Comparison of ENCODE assay signal across 8 cellular contexts in genomic region chr2:218323526-218324472, GRCh38. TPM values are rescaled to one million over a fixed set of nuclear protein-coding genes. Genes with fewer than 3 reads are reported as not detected.
A peak's percentile ranks its signal among the peaks of the same experiment; 100 is the strongest.
DNase-seq lines count a peak whose midpoint lies in the region; ATAC-seq, FAIRE-seq and TF ChIP-seq lines count a peak whose summit lies in the region.

No MANE protein-coding gene starts in this region.

- ATAC-seq in GM18520 (IDR thresholded peaks at IDR 0.05; ENCODE audit: unreplicated experiment), result no peak

- H3K9me3 ChIP-seq in OCI-LY3 (ENCODE audit: insufficient read depth, low read length), result no peaks in the 10 kb centered on the region
- H3K9me3 ChIP-seq in liver (ENCODE audit: control insufficient read depth in 4 of 4, low read length in 3 of 4), result no peaks in the 10 kb centered on the region
- no peaks in the 10 kb centered on the region for H3K9me3 ChIP-seq in tibial artery

- H3K79me2 ChIP-seq in OCI-LY3 (ENCODE audit: low read length), result no peaks in the 10 kb centered on the region

- peak overlapping the region; percentile 80 for H3K4me3 Mint-ChIP-seq in T-helper 2 cell treated with Interferon-gamma antibody and Interleukin-4, amounts not matched to agents 5 μg/mL and 100 μg/mL, for 36 hours

- no peaks in the 10 kb centered on the region for H3K9me3 Mint-ChIP-seq in T-helper 2 cell treated with Interferon-gamma antibody and Interleukin-4, amounts not matched to agents 5 μg/mL and 100 μg/mL, for 36 hours

- peak overlapping the region; percentile 69 for H3K4me2 ChIP-seq in OCI-LY3 (ENCODE audit: low read length)

- no peak for FAIRE-seq in GM19239 (lab: Jason Lieb, UNC)

- H3K27ac ChIP-seq in OCI-LY3 (ENCODE audit: low read length), result no peak overlapping the region
- peak overlapping the region; percentile 86 to 89 for H3K27ac ChIP-seq in liver (ENCODE audit: low read depth in 1 of 2, low read length in 2 of 2)
- peak overlapping the region; percentile 44 to 60 for H3K27ac ChIP-seq in tibial artery

- H3K36me3 Mint-ChIP-seq in T-helper 2 cell treated with Interferon-gamma antibody and Interleukin-4, amounts not matched to agents 5 μg/mL and 100 μg/mL, for 36 hours (ENCODE audit: low read depth), result no peaks in the 10 kb centered on the region

- peaks cover 32% of the 10 kb centered on the region for H3K27me3 Mint-ChIP-seq in T-helper 2 cell treated with Interferon-gamma antibody and Interleukin-4, amounts not matched to agents 5 μg/mL and 100 μg/mL, for 36 hours (ENCODE audit: low read depth)

- no peak for DNase-seq in T-helper 2 cell treated with Interferon-gamma antibody and Interleukin-4, amounts not matched to agents 5 μg/mL and 100 μg/mL, for 36 hours (ENCODE audit: low spot score)
- DNase-seq in T-helper 2 cell, result no peak
- DNase-seq in cerebellum (ENCODE audit: low spot score), result peak; percentile 17
- DNase-seq in tibial artery, result peak in 1 of 2 donors; percentile 38
- DNase-seq in GM19239 (ENCODE audit: insufficient read length, low spot score), result no peak

- peak overlapping the region; percentile 26; the same call in 1 of the 2 replicates for H3K9ac ChIP-seq in OCI-LY3 (ENCODE audit: low read length)
- H3K9ac ChIP-seq in liver (ENCODE audit: low read depth in 1 of 2, low read length in 2 of 2), result peak overlapping the region; percentile 57 to 75

- no peaks in the 10 kb centered on the region for H4K20me1 ChIP-seq in OCI-LY3 (ENCODE audit: insufficient read depth, low read length)

- 3% methylated on average over 24 of the region's 24 CpGs for WGBS in liver

- intact Hi-C loops in tibial artery (cut with DNase I; ENCODE audit: low total_unique reads), result no loop called here

- 0 out of 2 replicates have a peak, but pooled peaks cover 2% of the 10 kb centered on the region for H3K27me3 ChIP-seq in OCI-LY3 (ENCODE audit: low read depth, low read length)
- H3K27me3 ChIP-seq in liver (ENCODE audit: control insufficient read depth in 4 of 4, insufficient read depth in 4 of 4, low read length in 3 of 4), result no peaks in the 10 kb centered on the region
- H3K27me3 ChIP-seq in tibial artery, result no peaks in the 10 kb centered on the region

- no peak overlapping the region; the same call in 1 of the 2 replicates for H2AFZ ChIP-seq in OCI-LY3 (ENCODE audit: low read depth, low read length)

- H3K4me1 ChIP-seq in OCI-LY3 (ENCODE audit: low read length), result peaks cover 8% of the 10 kb centered on the region
- H3K4me1 ChIP-seq in liver (ENCODE audit: control insufficient read depth in 4 of 4, insufficient read depth in 4 of 4, low read length in 3 of 4), result peaks cover 12 to 40% (median 26%) of the 10 kb centered on the region in 4 donors
- H3K4me1 ChIP-seq in tibial artery, result peaks cover 0 to 22% (median 20%) of the 10 kb centered on the region in 4 donors

- H3K4me3 ChIP-seq in OCI-LY3 (ENCODE audit: low read length), result peak overlapping the region; percentile 86
- peak overlapping the region; percentile 76 to 86 (median 77) for H3K4me3 ChIP-seq in liver (ENCODE audit: low read depth in 1 of 3, low read length in 3 of 3)
- H3K4me3 ChIP-seq in tibial artery, result peak overlapping the region; percentile 58 to 86

- TF ChIP-seq CTCF in OCI-LY3 (IDR thresholded peaks at IDR 0.05; ENCODE audit: low read depth, low read length) (no peak), liver (IDR thresholded peaks at IDR 0.05; ENCODE audit: low read depth, low read length, missing input control) (no peak), tibial artery (IDR thresholded peaks at IDR 0.05) (no peak)

- peaks cover 6% of the 10 kb centered on the region for H3K4me1 Mint-ChIP-seq in T-helper 2 cell treated with Interferon-gamma antibody and Interleukin-4, amounts not matched to agents 5 μg/mL and 100 μg/mL, for 36 hours (ENCODE audit: low read depth)

- H3K27ac Mint-ChIP-seq in T-helper 2 cell treated with Interferon-gamma antibody and Interleukin-4, amounts not matched to agents 5 μg/mL and 100 μg/mL, for 36 hours, result no peak overlapping the region

- peak in 1 of 2 donors; percentile 37 for TF ChIP-seq RAD21 in liver (IDR thresholded peaks at IDR 0.05)

- H3K36me3 ChIP-seq in OCI-LY3 (replicated peaks; ENCODE audit: low read depth, low read length), result no peaks in the 10 kb centered on the region
- H3K36me3 ChIP-seq in liver (ENCODE audit: control insufficient read depth in 4 of 4, insufficient read depth in 3 of 4, low read depth in 1 of 4, low read length in 3 of 4), result peaks cover 0 to 2% (median under 1%) of the 10 kb centered on the region in 4 donors
- no peaks in the 10 kb centered on the region for H3K36me3 ChIP-seq in tibial artery

TF ChIP-seq in liver, 16 proteins besides CTCF, POLR2A, EP300 and RAD21:
- TF ChIP-seq JUND (IDR thresholded peaks at IDR 0.05), result peak in 1 of 2 donors; percentile 14
- no peak for TF ChIP-seq ATF3 (IDR thresholded peaks at IDR 0.05)
- TF ChIP-seq NR2F2 (IDR thresholded peaks at IDR 0.05), result peak; percentile 54
- TF ChIP-seq FOXA2 (IDR thresholded peaks at IDR 0.05), result no peak
- peak; percentile 57 to 65 for TF ChIP-seq RXRA (IDR thresholded peaks at IDR 0.05)
- TF ChIP-seq ZBTB33 (IDR thresholded peaks at IDR 0.05), result no peak
- TF ChIP-seq GABPA (IDR thresholded peaks at IDR 0.05 in 1 of 2, conservative IDR thresholded peaks at IDR 0.05 in 1 of 2), result no peak
- TF ChIP-seq HNF4A (conservative IDR thresholded peaks at IDR 0.05), result peak; percentile 45 to 46
- TF ChIP-seq MAX (IDR thresholded peaks at IDR 0.05), result peak; percentile 39
- TF ChIP-seq SP1 (IDR thresholded peaks at IDR 0.05), result peak; percentile 61
- TF ChIP-seq FOXA1 (IDR thresholded peaks at IDR 0.05), result no peak
- peak; percentile 46 for TF ChIP-seq YY1 (IDR thresholded peaks at IDR 0.05)
- no peak for TF ChIP-seq EGR1 (IDR thresholded peaks at IDR 0.05; ENCODE audit: low read depth in 2 of 2)
- peak; percentile 17 for TF ChIP-seq REST (IDR thresholded peaks at IDR 0.05)
- peak; percentile 16 for TF ChIP-seq TAF1 (conservative IDR thresholded peaks at IDR 0.05)
TF ChIP-seq in liver: peak in this region for 9.

RNA-seq across cellular contexts. Expression of gene TMBIM1, which starts 31.5 kb away (rescaled TPM):
- total RNA-seq in cerebellum (10.7 TPM), liver (100 to 1,000 TPM; 122 to 133 TPM)
- polyA plus RNA-seq in liver, result 100 to 1,000 TPM in 1 of 2 donors, 10 to 100 TPM in 1; 61.8 to 106 TPM

RNA-seq across cellular contexts. Expression of gene CATIP, which starts 32.9 kb away (rescaled TPM):
- 1.2 TPM for total RNA-seq in cerebellum
- not detected for total RNA-seq in liver
- polyA plus RNA-seq in liver, result under 1 TPM; 0.05 to 0.35 TPM

RNA-seq across cellular contexts. Expression of gene PNKD, which starts 53.5 kb away (rescaled TPM):
- total RNA-seq in cerebellum (12.2 TPM), liver (10 to 100 TPM; 28.5 to 68.6 TPM)
- polyA plus RNA-seq in liver, result 100 to 1,000 TPM; 121 to 161 TPM

RNA-seq across cellular contexts. Expression of gene AAMP, which starts 53.9 kb away (rescaled TPM):
- 52.1 TPM for total RNA-seq in cerebellum
- total RNA-seq in liver, result 100 to 1,000 TPM in 1 of 2 donors, 10 to 100 TPM in 1; 79.9 to 116 TPM
- 10 to 100 TPM; 63.6 to 69.2 TPM for polyA plus RNA-seq in liver

RNA-seq across cellular contexts. Expression of gene SLC11A1, which starts 58.3 kb away (rescaled TPM):
- total RNA-seq in cerebellum (1.5 TPM), liver (10 to 100 TPM in 1 of 2 donors, 1 to 10 TPM in 1; 1.4 to 23.0 TPM)
- polyA plus RNA-seq in liver, result 1 to 10 TPM; 2.7 to 3.8 TPM

Comparison
In these comparisons a context has a peak if more than half of its experiments do, and no peak if none do; other contexts are left out.
1. RNA of gene TMBIM1, which starts 31.5 kb away (total RNA-seq): 122 to 133 TPM in liver; 10.7 TPM in cerebellum (single experiment); every median in the first group is over 10 times any median in the second.
2. Peak in every context shown above with its lines, with median percentiles within 50 percentile points of each other: H3K4me3 ChIP-seq.